Comparison of ENCODE assay signal across 15 cellular contexts in genomic region chr22:38167988-38168407, GRCh38. TPM values are rescaled to one million over a fixed set of nuclear protein-coding genes. Genes with fewer than 3 reads are reported as not detected.
A peak's percentile ranks its signal among the peaks of the same experiment; 100 is the strongest.
DNase-seq lines count a peak whose midpoint lies in the region; ATAC-seq and TF ChIP-seq lines count a peak whose summit lies in the region.
"Had no signal": no experiment of that assay in that cellular context is flagged by ENCODE, and none has a peak within 500 bp of the region (broad histone marks: within the 10 kb centered on the region; RNA-seq: fewer than 3 reads in every experiment).

No MANE protein-coding gene starts in this region.

- intact Hi-C loops in left lung (cut with DNase I) (no loop called here), upper lobe of right lung (cut with DNase I) (no loop called here)

- no peaks in the 10 kb centered on the region for H3K27me3 ChIP-seq in left lung
- H3K27me3 ChIP-seq in upper lobe of right lung = no peaks in the 10 kb centered on the region
- H3K27me3 ChIP-seq: body of pancreas, uterus had no signal

- peaks cover 5 to 18% of the 10 kb centered on the region in 2 donors for H3K36me3 Mint-ChIP-seq in activated naive CD4-positive, alpha-beta T cell treated with anti-CD3 and anti-CD28 coated beads, Interleukin-2, amount 50 U/mL, for 72 hours
- H3K36me3 Mint-ChIP-seq in activated naive CD4-positive, alpha-beta T cell treated with anti-CD3 and anti-CD28 coated beads, Interleukin-2, amount 10 ng/mL, durations not matched to agents 7 days and 5 days = peaks cover 20% of the 10 kb centered on the region

- H3K4me1 Mint-ChIP-seq in activated naive CD4-positive, alpha-beta T cell treated with anti-CD3 and anti-CD28 coated beads, Interleukin-2, amount 10 ng/mL, durations not matched to agents 7 days and 5 days = peaks cover 31% of the 10 kb centered on the region

- no peak overlapping the region for H3K27ac ChIP-seq in left lung
- H3K27ac ChIP-seq in upper lobe of right lung = no peak overlapping the region
- H3K27ac ChIP-seq: body of pancreas, uterus had no signal

- no peaks in the 10 kb centered on the region for H3K27me3 Mint-ChIP-seq in activated naive CD4-positive, alpha-beta T cell treated with anti-CD3 and anti-CD28 coated beads, Interleukin-2, amount 10 ng/mL, durations not matched to agents 7 days and 5 days
- H3K27me3 Mint-ChIP-seq: activated CD4-positive, alpha-beta T cell treated with anti-CD3 and anti-CD28 coated beads, Interleukin-2, amount 10 ng/mL, durations not matched to agents 7 days and 5 days had no signal

- H3K27ac Mint-ChIP-seq in activated naive CD4-positive, alpha-beta T cell treated with anti-CD3 and anti-CD28 coated beads, Interleukin-2, amount 50 U/mL, for 72 hours = peak overlapping the region; percentile 3 to 26
- no peak overlapping the region for H3K27ac Mint-ChIP-seq in activated naive CD4-positive, alpha-beta T cell treated with anti-CD3 and anti-CD28 coated beads, Interleukin-2, amount 10 ng/mL, durations not matched to agents 7 days and 5 days
- H3K27ac Mint-ChIP-seq: activated CD4-positive, alpha-beta T cell treated with anti-CD3 and anti-CD28 coated beads, Interleukin-2, amount 10 ng/mL, durations not matched to agents 7 days and 5 days had no signal

- peaks cover 6 to 7% of the 10 kb centered on the region in 2 donors for H3K4me1 ChIP-seq in left lung
- H3K4me1 ChIP-seq in upper lobe of right lung = peaks cover 16% of the 10 kb centered on the region
- H3K4me1 ChIP-seq: uterus had no signal

- no peak overlapping the region for H3K4me3 Mint-ChIP-seq in activated naive CD4-positive, alpha-beta T cell treated with anti-CD3 and anti-CD28 coated beads, Interleukin-2, amount 10 ng/mL, durations not matched to agents 7 days and 5 days
- H3K4me3 Mint-ChIP-seq: activated CD4-positive, alpha-beta T cell treated with anti-CD3 and anti-CD28 coated beads, Interleukin-2, amount 10 ng/mL, durations not matched to agents 7 days and 5 days had no signal

- ATAC-seq in activated naive CD4-positive, alpha-beta T cell treated with anti-CD3 and anti-CD28 coated beads, Interleukin-2, amount 50 U/mL, for 72 hours = no peak
- ATAC-seq in left lung (peak; percentile 51), upper lobe of right lung (peak; percentile 23), HG02884 (IDR thresholded peaks at IDR 0.05; ENCODE audit: unreplicated experiment) (no peak)
- ATAC-seq: body of pancreas, GM12878 had no signal

- TF ChIP-seq CTCF in left lung (IDR thresholded peaks at IDR 0.05) = no peak
- TF ChIP-seq CTCF in upper lobe of right lung (IDR thresholded peaks at IDR 0.05) = no peak

- H3K36me3 ChIP-seq in left lung (peaks cover 0 to 4% of the 10 kb centered on the region in 2 donors), upper lobe of right lung (no peaks in the 10 kb centered on the region)
- H3K36me3 ChIP-seq: uterus had no signal

- H3K4me3 ChIP-seq in left lung (no peak overlapping the region), upper lobe of right lung (no peak overlapping the region)
- H3K4me3 ChIP-seq: body of pancreas, GM12878, uterus had no signal

- H3K9me3 Mint-ChIP-seq in activated naive CD4-positive, alpha-beta T cell treated with anti-CD3 and anti-CD28 coated beads, Interleukin-2, amount 50 U/mL, for 72 hours = no peaks in the 10 kb centered on the region
- no peaks in the 10 kb centered on the region for H3K9me3 Mint-ChIP-seq in activated naive CD4-positive, alpha-beta T cell treated with anti-CD3 and anti-CD28 coated beads, Interleukin-2, amount 10 ng/mL, durations not matched to agents 7 days and 5 days
- H3K9me3 Mint-ChIP-seq: activated CD4-positive, alpha-beta T cell treated with anti-CD3 and anti-CD28 coated beads, Interleukin-2, amount 10 ng/mL, durations not matched to agents 7 days and 5 days had no signal

- CTCF ChIA-PET in activated naive CD4-positive, alpha-beta T cell treated with anti-CD3 and anti-CD28 coated beads, Interleukin-2, amount 10 ng/mL, durations not matched to agents 7 days and 5 days (lab: Charles Lee) = no interaction called here

- H3K9me3 ChIP-seq in left lung (no peaks in the 10 kb centered on the region), upper lobe of right lung (no peaks in the 10 kb centered on the region)
- H3K9me3 ChIP-seq: body of pancreas, uterus had no signal

- DNase-seq in activated naive CD4-positive, alpha-beta T cell treated with anti-CD3 and anti-CD28 coated beads, Interleukin-2, amount 50 U/mL, for 72 hours (ENCODE audit: low spot score in 2 of 2) = peak in 1 of 2 donors; percentile 26
- no peak for DNase-seq in activated naive CD4-positive, alpha-beta T cell treated with anti-CD3 and anti-CD28 coated beads, Interleukin-2, amount 10 ng/mL, durations not matched to agents 7 days and 5 days
- DNase-seq in cerebellar nuclear complex (lab: John Stamatoyannopoulos, UW) (peak; percentile 40 to 65), left lung (no peak), upper lobe of right lung (no peak), NCI-H1694 treated with DMSO at 0.1 percent for 48 hours (lab: John Stamatoyannopoulos, UW) (no peak), NCI-H2081 treated with DMSO at 0.1 percent for 48 hours (lab: John Stamatoyannopoulos, UW) (no peak)
- DNase-seq: activated CD4-positive, alpha-beta T cell treated with anti-CD3 and anti-CD28 coated beads, Interleukin-2, amount 10 ng/mL, durations not matched to agents 7 days and 5 days; DND-41; Karpas-422; NCI-H2081; uterus had no signal

RNA-seq across cellular contexts. Expression of gene PLA2G6, which starts 13.6 kb away (rescaled TPM):
- total RNA-seq in activated naive CD4-positive, alpha-beta T cell treated with anti-CD3 and anti-CD28 coated beads, Interleukin-2, amount 50 U/mL, for 72 hours = 10 to 100 TPM; 74.3 to 75.7 TPM
- total RNA-seq in left lung (10 to 100 TPM; 30.9 to 39.0 TPM), upper lobe of right lung (52.4 TPM)

RNA-seq across cellular contexts. Expression of gene MAFF, which starts 33.8 kb away (rescaled TPM):
- total RNA-seq in activated naive CD4-positive, alpha-beta T cell treated with anti-CD3 and anti-CD28 coated beads, Interleukin-2, amount 50 U/mL, for 72 hours = 10 to 100 TPM; 12.4 to 21.2 TPM
- 10 to 100 TPM; 12.1 to 17.1 TPM for total RNA-seq in left lung
- 48.9 TPM for total RNA-seq in upper lobe of right lung

RNA-seq across cellular contexts. Expression of gene BAIAP2L2, which starts 57.5 kb away (rescaled TPM):
- total RNA-seq in activated naive CD4-positive, alpha-beta T cell treated with anti-CD3 and anti-CD28 coated beads, Interleukin-2, amount 50 U/mL, for 72 hours = 1 to 10 TPM; 1.1 to 1.3 TPM
- total RNA-seq in left lung (under 1 TPM; 0.34 to 0.35 TPM), upper lobe of right lung (0.29 TPM)

Comparison
In these comparisons a context has a peak if more than half of its experiments do, and no peak if none do; other contexts are left out.
1. ATAC-seq: peak in left lung (single experiment) and upper lobe of right lung (single experiment); none in activated naive CD4-positive, alpha-beta T cell treated with anti-CD3 and anti-CD28 coated beads, Interleukin-2, amount 50 U/mL, for 72 hours (0 of 2) and HG02884 (single experiment).
2. DNase-seq: peak in cerebellar nuclear complex (2 of 2); none in activated naive CD4-positive, alpha-beta T cell treated with anti-CD3 and anti-CD28 coated beads, Interleukin-2, amount 10 ng/mL, durations not matched to agents 7 days and 5 days (single experiment), left lung (0 of 2), upper lobe of right lung (single experiment), NCI-H1694 treated with DMSO at 0.1 percent for 48 hours (single experiment) and NCI-H2081 treated with DMSO at 0.1 percent for 48 hours (single experiment).